2 cellular contexts compared by ENCODE assay signal in the genomic region with DNA sequence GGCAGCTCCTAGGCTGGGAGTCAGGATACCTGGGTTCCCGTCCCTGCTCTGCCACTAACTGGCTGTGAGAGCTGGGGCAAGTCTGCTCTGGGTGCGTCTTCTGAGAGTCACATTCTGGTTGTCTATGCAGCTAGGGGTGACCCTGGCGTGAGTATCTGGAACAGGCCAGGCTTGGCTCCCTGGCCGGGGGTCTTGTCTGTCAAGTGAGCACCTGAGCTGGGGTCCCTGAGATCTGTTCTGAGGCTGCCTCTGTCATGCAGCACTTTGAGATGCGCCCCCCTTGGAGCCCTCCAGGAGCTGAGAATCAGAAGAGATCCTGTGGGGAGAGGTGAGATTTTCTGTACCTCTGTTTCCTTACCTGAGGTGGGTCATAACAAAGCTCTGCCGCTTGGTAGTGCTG.
TF ChIP-seq lines count a peak whose summit lies in the region.

No MANE protein-coding gene starts in this region.

TF ChIP-seq in GM23338, 12 proteins besides CTCF, POLR2A, EP300 and RAD21 (continued from another document):
- TF ChIP-seq, protein P1, sequence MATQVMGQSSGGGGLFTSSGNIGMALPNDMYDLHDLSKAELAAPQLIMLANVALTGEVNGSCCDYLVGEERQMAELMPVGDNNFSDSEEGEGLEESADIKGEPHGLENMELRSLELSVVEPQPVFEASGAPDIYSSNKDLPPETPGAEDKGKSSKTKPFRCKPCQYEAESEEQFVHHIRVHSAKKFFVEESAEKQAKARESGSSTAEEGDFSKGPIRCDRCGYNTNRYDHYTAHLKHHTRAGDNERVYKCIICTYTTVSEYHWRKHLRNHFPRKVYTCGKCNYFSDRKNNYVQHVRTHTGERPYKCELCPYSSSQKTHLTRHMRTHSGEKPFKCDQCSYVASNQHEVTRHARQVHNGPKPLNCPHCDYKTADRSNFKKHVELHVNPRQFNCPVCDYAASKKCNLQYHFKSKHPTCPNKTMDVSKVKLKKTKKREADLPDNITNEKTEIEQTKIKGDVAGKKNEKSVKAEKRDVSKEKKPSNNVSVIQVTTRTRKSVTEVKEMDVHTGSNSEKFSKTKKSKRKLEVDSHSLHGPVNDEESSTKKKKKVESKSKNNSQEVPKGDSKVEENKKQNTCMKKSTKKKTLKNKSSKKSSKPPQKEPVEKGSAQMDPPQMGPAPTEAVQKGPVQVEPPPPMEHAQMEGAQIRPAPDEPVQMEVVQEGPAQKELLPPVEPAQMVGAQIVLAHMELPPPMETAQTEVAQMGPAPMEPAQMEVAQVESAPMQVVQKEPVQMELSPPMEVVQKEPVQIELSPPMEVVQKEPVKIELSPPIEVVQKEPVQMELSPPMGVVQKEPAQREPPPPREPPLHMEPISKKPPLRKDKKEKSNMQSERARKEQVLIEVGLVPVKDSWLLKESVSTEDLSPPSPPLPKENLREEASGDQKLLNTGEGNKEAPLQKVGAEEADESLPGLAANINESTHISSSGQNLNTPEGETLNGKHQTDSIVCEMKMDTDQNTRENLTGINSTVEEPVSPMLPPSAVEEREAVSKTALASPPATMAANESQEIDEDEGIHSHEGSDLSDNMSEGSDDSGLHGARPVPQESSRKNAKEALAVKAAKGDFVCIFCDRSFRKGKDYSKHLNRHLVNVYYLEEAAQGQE (IDR thresholded peaks at IDR 0.05; ENCODE audit: unreplicated experiment): no peak
- TF ChIP-seq ZNF331 (CRISPR knock-in tag; IDR thresholded peaks at IDR 0.05; ENCODE audit: low read depth) (no peak), CREB1 (CRISPR knock-in tag; IDR thresholded peaks at IDR 0.05; ENCODE audit: low read depth) (no peak), EZH2 (IDR thresholded peaks at IDR 0.05; ENCODE audit: low read depth, unreplicated experiment) (no peak), ZNF114 (CRISPR knock-in tag; IDR thresholded peaks at IDR 0.05) (no peak), STAT1 (IDR thresholded peaks at IDR 0.05; ENCODE audit: unreplicated experiment) (no peak), NANOG (IDR thresholded peaks at IDR 0.05; ENCODE audit: borderline replicate concordance) (no peak), EZH2phosphoT487 (IDR thresholded peaks at IDR 0.05; ENCODE audit: unreplicated experiment) (no peak)
- TF ChIP-seq, protein P2, sequence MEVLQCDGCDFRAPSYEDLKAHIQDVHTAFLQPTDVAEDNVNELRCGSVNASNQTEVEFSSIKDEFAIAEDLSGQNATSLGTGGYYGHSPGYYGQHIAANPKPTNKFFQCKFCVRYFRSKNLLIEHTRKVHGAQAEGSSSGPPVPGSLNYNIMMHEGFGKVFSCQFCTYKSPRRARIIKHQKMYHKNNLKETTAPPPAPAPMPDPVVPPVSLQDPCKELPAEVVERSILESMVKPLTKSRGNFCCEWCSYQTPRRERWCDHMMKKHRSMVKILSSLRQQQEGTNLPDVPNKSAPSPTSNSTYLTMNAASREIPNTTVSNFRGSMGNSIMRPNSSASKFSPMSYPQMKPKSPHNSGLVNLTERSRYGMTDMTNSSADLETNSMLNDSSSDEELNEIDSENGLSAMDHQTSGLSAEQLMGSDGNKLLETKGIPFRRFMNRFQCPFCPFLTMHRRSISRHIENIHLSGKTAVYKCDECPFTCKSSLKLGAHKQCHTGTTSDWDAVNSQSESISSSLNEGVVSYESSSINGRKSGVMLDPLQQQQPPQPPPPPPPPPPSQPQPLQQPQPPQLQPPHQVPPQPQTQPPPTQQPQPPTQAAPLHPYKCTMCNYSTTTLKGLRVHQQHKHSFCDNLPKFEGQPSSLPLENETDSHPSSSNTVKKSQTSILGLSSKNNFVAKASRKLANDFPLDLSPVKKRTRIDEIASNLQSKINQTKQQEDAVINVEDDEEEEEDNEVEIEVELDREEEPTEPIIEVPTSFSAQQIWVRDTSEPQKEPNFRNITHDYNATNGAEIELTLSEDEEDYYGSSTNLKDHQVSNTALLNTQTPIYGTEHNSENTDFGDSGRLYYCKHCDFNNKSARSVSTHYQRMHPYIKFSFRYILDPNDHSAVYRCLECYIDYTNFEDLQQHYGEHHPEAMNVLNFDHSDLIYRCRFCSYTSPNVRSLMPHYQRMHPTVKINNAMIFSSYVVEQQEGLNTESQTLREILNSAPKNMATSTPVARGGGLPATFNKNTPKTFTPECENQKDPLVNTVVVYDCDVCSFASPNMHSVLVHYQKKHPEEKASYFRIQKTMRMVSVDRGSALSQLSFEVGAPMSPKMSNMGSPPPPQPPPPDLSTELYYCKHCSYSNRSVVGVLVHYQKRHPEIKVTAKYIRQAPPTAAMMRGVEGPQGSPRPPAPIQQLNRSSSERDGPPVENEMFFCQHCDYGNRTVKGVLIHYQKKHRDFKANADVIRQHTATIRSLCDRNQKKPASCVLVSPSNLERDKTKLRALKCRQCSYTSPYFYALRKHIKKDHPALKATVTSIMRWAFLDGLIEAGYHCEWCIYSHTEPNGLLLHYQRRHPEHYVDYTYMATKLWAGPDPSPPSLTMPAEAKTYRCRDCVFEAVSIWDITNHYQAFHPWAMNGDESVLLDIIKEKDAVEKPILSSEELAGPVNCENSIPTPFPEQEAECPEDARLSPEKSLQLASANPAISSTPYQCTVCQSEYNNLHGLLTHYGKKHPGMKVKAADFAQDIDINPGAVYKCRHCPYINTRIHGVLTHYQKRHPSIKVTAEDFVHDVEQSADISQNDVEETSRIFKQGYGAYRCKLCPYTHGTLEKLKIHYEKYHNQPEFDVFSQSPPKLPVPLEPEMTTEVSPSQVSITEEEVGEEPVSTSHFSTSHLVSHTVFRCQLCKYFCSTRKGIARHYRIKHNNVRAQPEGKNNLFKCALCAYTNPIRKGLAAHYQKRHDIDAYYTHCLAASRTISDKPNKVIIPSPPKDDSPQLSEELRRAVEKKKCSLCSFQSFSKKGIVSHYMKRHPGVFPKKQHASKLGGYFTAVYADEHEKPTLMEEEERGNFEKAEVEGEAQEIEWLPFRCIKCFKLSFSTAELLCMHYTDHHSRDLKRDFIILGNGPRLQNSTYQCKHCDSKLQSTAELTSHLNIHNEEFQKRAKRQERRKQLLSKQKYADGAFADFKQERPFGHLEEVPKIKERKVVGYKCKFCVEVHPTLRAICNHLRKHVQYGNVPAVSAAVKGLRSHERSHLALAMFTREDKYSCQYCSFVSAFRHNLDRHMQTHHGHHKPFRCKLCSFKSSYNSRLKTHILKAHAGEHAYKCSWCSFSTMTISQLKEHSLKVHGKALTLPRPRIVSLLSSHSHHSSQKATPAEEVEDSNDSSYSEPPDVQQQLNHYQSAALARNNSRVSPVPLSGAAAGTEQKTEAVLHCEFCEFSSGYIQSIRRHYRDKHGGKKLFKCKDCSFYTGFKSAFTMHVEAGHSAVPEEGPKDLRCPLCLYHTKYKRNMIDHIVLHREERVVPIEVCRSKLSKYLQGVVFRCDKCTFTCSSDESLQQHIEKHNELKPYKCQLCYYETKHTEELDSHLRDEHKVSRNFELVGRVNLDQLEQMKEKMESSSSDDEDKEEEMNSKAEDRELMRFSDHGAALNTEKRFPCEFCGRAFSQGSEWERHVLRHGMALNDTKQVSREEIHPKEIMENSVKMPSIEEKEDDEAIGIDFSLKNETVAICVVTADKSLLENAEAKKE (CRISPR knock-in tag; IDR thresholded peaks at IDR 0.05): no peak
TF ChIP-seq in GM23338: peak in this region for 0.

TF ChIP-seq in WTC11, 78 proteins besides CTCF, POLR2A, EP300 and RAD21 (continued from another document):
- TF ChIP-seq PRDM15 (CRISPR knock-in tag; IDR thresholded peaks at IDR 0.05) (no peak), CREB1 (CRISPR knock-in tag; IDR thresholded peaks at IDR 0.05) (no peak), ZNF532 (CRISPR knock-in tag; IDR thresholded peaks at IDR 0.05; ENCODE audit: borderline replicate concordance) (no peak), ZNF423 (CRISPR knock-in tag; IDR thresholded peaks at IDR 0.05) (no peak), CREM (CRISPR knock-in tag; IDR thresholded peaks at IDR 0.05) (no peak), ZNF263 (CRISPR knock-in tag; IDR thresholded peaks at IDR 0.05; ENCODE audit: low read depth) (no peak), ZNF232 (CRISPR knock-in tag; IDR thresholded peaks at IDR 0.05) (no peak), FOXP1 (CRISPR knock-in tag; IDR thresholded peaks at IDR 0.05; ENCODE audit: borderline replicate concordance) (no peak)
- TF ChIP-seq, protein P3, sequence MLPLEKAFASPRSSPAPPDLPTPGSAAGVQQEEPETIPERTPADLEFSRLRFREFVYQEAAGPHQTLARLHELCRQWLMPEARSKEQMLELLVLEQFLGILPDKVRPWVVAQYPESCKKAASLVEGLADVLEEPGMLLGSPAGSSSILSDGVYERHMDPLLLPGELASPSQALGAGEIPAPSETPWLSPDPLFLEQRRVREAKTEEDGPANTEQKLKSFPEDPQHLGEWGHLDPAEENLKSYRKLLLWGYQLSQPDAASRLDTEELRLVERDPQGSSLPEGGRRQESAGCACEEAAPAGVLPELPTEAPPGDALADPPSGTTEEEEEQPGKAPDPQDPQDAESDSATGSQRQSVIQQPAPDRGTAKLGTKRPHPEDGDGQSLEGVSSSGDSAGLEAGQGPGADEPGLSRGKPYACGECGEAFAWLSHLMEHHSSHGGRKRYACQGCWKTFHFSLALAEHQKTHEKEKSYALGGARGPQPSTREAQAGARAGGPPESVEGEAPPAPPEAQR (CRISPR knock-in tag; IDR thresholded peaks at IDR 0.05): no peak
- TF ChIP-seq, protein P4, sequence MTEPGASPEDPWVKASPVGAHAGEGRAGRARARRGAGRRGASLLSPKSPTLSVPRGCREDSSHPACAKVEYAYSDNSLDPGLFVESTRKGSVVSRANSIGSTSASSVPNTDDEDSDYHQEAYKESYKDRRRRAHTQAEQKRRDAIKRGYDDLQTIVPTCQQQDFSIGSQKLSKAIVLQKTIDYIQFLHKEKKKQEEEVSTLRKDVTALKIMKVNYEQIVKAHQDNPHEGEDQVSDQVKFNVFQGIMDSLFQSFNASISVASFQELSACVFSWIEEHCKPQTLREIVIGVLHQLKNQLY (CRISPR knock-in tag; IDR thresholded peaks at IDR 0.05): no peak
TF ChIP-seq in WTC11: peak in this region for 0.
